Comparison of ENCODE assay signal across 13 cellular contexts in the genomic region with DNA sequence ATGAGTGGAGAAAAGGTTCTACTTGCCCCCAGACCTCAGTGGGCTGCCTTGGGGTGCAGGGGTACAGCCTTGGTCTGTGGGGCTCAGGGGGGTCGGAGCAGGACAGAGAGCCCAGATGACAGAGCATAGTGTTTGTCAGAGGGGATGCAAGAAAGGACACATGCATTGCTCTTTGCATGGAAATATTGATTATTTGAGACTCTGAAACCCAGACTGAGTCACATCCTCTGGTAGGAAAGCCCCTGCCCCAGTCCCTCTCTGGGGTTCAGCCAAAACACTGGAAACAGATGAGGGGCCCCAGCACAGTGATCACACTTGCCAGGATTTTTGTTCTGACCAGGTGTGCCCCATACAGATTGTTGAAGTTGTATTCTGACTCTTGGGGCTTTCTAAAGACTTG.
DNase-seq lines count a peak whose midpoint lies in the region; ATAC-seq and TF ChIP-seq lines count a peak whose summit lies in the region.
"Had no signal": no experiment of that assay in that cellular context is flagged by ENCODE, and none has a peak within 500 bp of the region (broad histone marks: within the 10 kb centered on the region; RNA-seq: fewer than 3 reads in every experiment).

No MANE protein-coding gene starts in this region.

- no peak for TF ChIP-seq POLR2A in heart left ventricle (IDR thresholded peaks at IDR 0.05)

- POLR2A ChIA-PET in RWPE1 (lab: Yijun Ruan, JAX; ENCODE audit: low non-redundant PET), result no interaction called here

- CTCF ChIA-PET in RWPE1 (lab: Yijun Ruan, JAX), result no interaction called here

- peak overlapping the region; percentile 77 for H3K27ac ChIP-seq in CD4-positive, CD25-positive, alpha-beta regulatory T cell (ENCODE audit: insufficient read depth, low read length, poor library complexity, severe bottlenecking)
- H3K27ac ChIP-seq in heart left ventricle (no peak overlapping the region), RWPE1 (no peak overlapping the region), psoas muscle (no peak overlapping the region)
- H3K27ac ChIP-seq: ascending aorta, HL-60, vagina had no signal

- no peaks in the 10 kb centered on the region for H3K9me3 Mint-ChIP-seq in CD4-positive, CD25-positive, alpha-beta regulatory T cell
- H3K9me3 Mint-ChIP-seq in activated T-helper 1 cell treated with anti-CD3 and anti-CD28 coated beads, Interleukin-12 subunit alpha, Interleukin-12 subunit beta, Interleukin-2, Interleukin-4 antibody, amounts not matched to agents 30 ng/mL and 10 ng/mL and 1 ng/mL, durations not matched to agents 14 hours and 24 hours and 36 hours, result no peaks in the 10 kb centered on the region

- peak overlapping the region; percentile 93 to 99 (median 98) for H3K27ac Mint-ChIP-seq in CD4-positive, CD25-positive, alpha-beta regulatory T cell
- H3K27ac Mint-ChIP-seq in activated T-helper 1 cell treated with anti-CD3 and anti-CD28 coated beads, Interleukin-12 subunit alpha, Interleukin-12 subunit beta, Interleukin-2, Interleukin-4 antibody, amounts not matched to agents 30 ng/mL and 10 ng/mL and 1 ng/mL, durations not matched to agents 14 hours and 24 hours and 36 hours, result peak overlapping the region; percentile 92

- peaks cover 4% of the 10 kb centered on the region for H3K36me3 Mint-ChIP-seq in CD4-positive, CD25-positive, alpha-beta regulatory T cell
- H3K36me3 Mint-ChIP-seq in activated T-helper 1 cell treated with anti-CD3 and anti-CD28 coated beads, Interleukin-12 subunit alpha, Interleukin-12 subunit beta, Interleukin-2, Interleukin-4 antibody, amounts not matched to agents 30 ng/mL and 10 ng/mL and 1 ng/mL, durations not matched to agents 14 hours and 24 hours and 36 hours (ENCODE audit: low read depth), result peaks cover 11% of the 10 kb centered on the region

- H3K4me1 Mint-ChIP-seq in CD4-positive, CD25-positive, alpha-beta regulatory T cell, result peaks cover 70 to 96% (median 83%) of the 10 kb centered on the region in 4 donors
- peaks cover 95% of the 10 kb centered on the region for H3K4me1 Mint-ChIP-seq in activated T-helper 1 cell treated with anti-CD3 and anti-CD28 coated beads, Interleukin-12 subunit alpha, Interleukin-12 subunit beta, Interleukin-2, Interleukin-4 antibody, amounts not matched to agents 30 ng/mL and 10 ng/mL and 1 ng/mL, durations not matched to agents 14 hours and 24 hours and 36 hours (ENCODE audit: low read depth)

- H3K27me3 Mint-ChIP-seq in CD4-positive, CD25-positive, alpha-beta regulatory T cell, result no peaks in the 10 kb centered on the region
- H3K27me3 Mint-ChIP-seq in activated T-helper 1 cell treated with anti-CD3 and anti-CD28 coated beads, Interleukin-12 subunit alpha, Interleukin-12 subunit beta, Interleukin-2, Interleukin-4 antibody, amounts not matched to agents 30 ng/mL and 10 ng/mL and 1 ng/mL, durations not matched to agents 14 hours and 24 hours and 36 hours (ENCODE audit: insufficient read depth), result no peaks in the 10 kb centered on the region

- H3K9me3 ChIP-seq in CD4-positive, CD25-positive, alpha-beta regulatory T cell (ENCODE audit: control insufficient read depth in 2 of 2, low read length in 2 of 2), result no peaks in the 10 kb centered on the region
- H3K9me3 ChIP-seq in heart left ventricle (no peaks in the 10 kb centered on the region), psoas muscle (no peaks in the 10 kb centered on the region)
- H3K9me3 ChIP-seq: ascending aorta, vagina had no signal

- intact Hi-C loops in activated T-helper 1 cell treated with anti-CD3 and anti-CD28 coated beads, Interleukin-12 subunit alpha, Interleukin-12 subunit beta, Interleukin-2, Interleukin-4 antibody, amounts not matched to agents 30 ng/mL and 10 ng/mL and 1 ng/mL, durations not matched to agents 14 hours and 24 hours and 36 hours (cut with micrococcal nuclease), result loop anchor here (1.0 to 10.0 kb wide), 10 partner anchors 8 to 1887 kb away; partner anchors contain the start of gene EVL
- intact Hi-C loops in heart left ventricle (cut with DNase I), result no loop called here
- intact Hi-C loops in psoas muscle (cut with DNase I), result no loop called here

- H3K4me1 ChIP-seq in CD4-positive, CD25-positive, alpha-beta regulatory T cell (ENCODE audit: control insufficient read depth, insufficient read depth, low read length, poor library complexity, severe bottlenecking), result peaks cover 82% of the 10 kb centered on the region
- H3K4me1 ChIP-seq in heart left ventricle (no peaks in the 10 kb centered on the region), psoas muscle (no peaks in the 10 kb centered on the region)
- H3K4me1 ChIP-seq: ascending aorta, vagina had no signal

- H3K36me3 ChIP-seq in CD4-positive, CD25-positive, alpha-beta regulatory T cell (ENCODE audit: control insufficient read depth, insufficient read depth, low read length), result no peaks in the 10 kb centered on the region
- H3K36me3 ChIP-seq in heart left ventricle (no peaks in the 10 kb centered on the region), psoas muscle (ENCODE audit: insufficient read depth in 1 of 2, low read depth in 1 of 2) (no peaks in the 10 kb centered on the region)
- H3K36me3 ChIP-seq: ascending aorta, vagina had no signal

- peak overlapping the region; percentile 39 for H3K4me3 ChIP-seq in CD4-positive, CD25-positive, alpha-beta regulatory T cell (ENCODE audit: low read depth, low read length)
- H3K4me3 ChIP-seq in heart left ventricle, result no peak overlapping the region
- no peak overlapping the region for H3K4me3 ChIP-seq in psoas muscle
- H3K4me3 ChIP-seq: ascending aorta, vagina had no signal

- TF ChIP-seq CTCF in heart left ventricle (IDR thresholded peaks at IDR 0.05), result no peak
- no peak for TF ChIP-seq CTCF in RWPE1 (conservative IDR thresholded peaks at IDR 0.05; ENCODE audit: low read depth)
- TF ChIP-seq CTCF in psoas muscle (IDR thresholded peaks at IDR 0.05), result no peak

- DNase-seq in CD4-positive, CD25-positive, alpha-beta regulatory T cell, result peak in 1 of 3 donors; percentile 60
- peak; percentile 59 for DNase-seq in activated CD4-positive, alpha-beta T cell treated with anti-CD3 and anti-CD28 coated beads for 1 hour
- peak; percentile 65 for DNase-seq in activated T-helper 1 cell treated with anti-CD3 and anti-CD28 coated beads, Interleukin-12 subunit alpha, Interleukin-12 subunit beta, Interleukin-2, Interleukin-4 antibody, amounts not matched to agents 30 ng/mL and 10 ng/mL and 1 ng/mL, durations not matched to agents 14 hours and 24 hours and 36 hours (ENCODE audit: low spot score)
- peak; percentile 76 for DNase-seq in stimulated activated CD4-positive, alpha-beta T cell treated with anti-CD3 and anti-CD28 coated beads, Interleukin-15, amount 100 ng/mL, for 48 hours (ENCODE audit: low read depth in 2 of 2)
- DNase-seq in NCI-H2227 treated with DMSO at 0.1 percent for 48 hours (lab: John Stamatoyannopoulos, UW), result no peak
- DNase-seq in heart left ventricle, result no peak
- no peak for DNase-seq in RWPE1 (ENCODE audit: low spot score)
- DNase-seq in psoas muscle, result no peak
- DNase-seq: kidney, retina had no signal

- WGBS in heart left ventricle, 4 donors, result 30 to 54% (median 50%) methylated on average over 1 of the region's 1 CpG
- 63 to 88% (median 82%) methylated on average over 1 of the region's 1 CpG for WGBS in psoas muscle, 3 donors

- H3K4me3 Mint-ChIP-seq in CD4-positive, CD25-positive, alpha-beta regulatory T cell, result peak overlapping the region; percentile 39 to 66 (median 66)
- peak overlapping the region; percentile 72 for H3K4me3 Mint-ChIP-seq in activated T-helper 1 cell treated with anti-CD3 and anti-CD28 coated beads, Interleukin-12 subunit alpha, Interleukin-12 subunit beta, Interleukin-2, Interleukin-4 antibody, amounts not matched to agents 30 ng/mL and 10 ng/mL and 1 ng/mL, durations not matched to agents 14 hours and 24 hours and 36 hours

- no peaks in the 10 kb centered on the region for H3K27me3 ChIP-seq in CD4-positive, CD25-positive, alpha-beta regulatory T cell (ENCODE audit: control insufficient read depth, insufficient read depth, low read length)
- H3K27me3 ChIP-seq in heart left ventricle (no peaks in the 10 kb centered on the region), psoas muscle (ENCODE audit: insufficient read depth in 3 of 3, low read length in 2 of 3) (peaks cover 0 to 3% (median 0%) of the 10 kb centered on the region in 3 donors)
- H3K27me3 ChIP-seq: ascending aorta, vagina had no signal

- ATAC-seq in CD4-positive, CD25-positive, alpha-beta regulatory T cell (ENCODE audit: low read depth in 2 of 2), result peak; percentile 9 to 12
- ATAC-seq in heart left ventricle (no peak), psoas muscle (no peak)

Comparison
In these comparisons a context has a peak if more than half of its experiments do, and no peak if none do; other contexts are left out.
1. ATAC-seq: peak in CD4-positive, CD25-positive, alpha-beta regulatory T cell (2 of 2); none in heart left ventricle (0 of 4) and psoas muscle (0 of 4).
2. DNase-seq: peak in activated CD4-positive, alpha-beta T cell treated with anti-CD3 and anti-CD28 coated beads for 1 hour (single experiment), activated T-helper 1 cell treated with anti-CD3 and anti-CD28 coated beads, Interleukin-12 subunit alpha, Interleukin-12 subunit beta, Interleukin-2, Interleukin-4 antibody, amounts not matched to agents 30 ng/mL and 10 ng/mL and 1 ng/mL, durations not matched to agents 14 hours and 24 hours and 36 hours (single experiment) and stimulated activated CD4-positive, alpha-beta T cell treated with anti-CD3 and anti-CD28 coated beads, Interleukin-15, amount 100 ng/mL, for 48 hours (2 of 2); none in NCI-H2227 treated with DMSO at 0.1 percent for 48 hours (single experiment), heart left ventricle (0 of 5), RWPE1 (single experiment) and psoas muscle (0 of 2).